In genomic region chr17:75350706-75351105, GRCh38 we compare ENCODE assay signal across 21 cellular contexts. TPM values are rescaled to one million over a fixed set of nuclear protein-coding genes. Genes with fewer than 3 reads are reported as not detected.
DNase-seq lines count a peak whose midpoint lies in the region; ATAC-seq lines count a peak whose summit lies in the region.
"Had no signal": no experiment of that assay in that cellular context is flagged by ENCODE, and none has a peak within 500 bp of the region (broad histone marks: within the 10 kb centered on the region; RNA-seq: fewer than 3 reads in every experiment).

No MANE protein-coding gene starts in this region.

- DNase-seq in stimulated activated naive CD8-positive, alpha-beta T cell treated with anti-CD3 and anti-CD28 coated beads, Interleukin-15, Interleukin-2, amounts not matched to agents 100 U/mL and 50 U/mL, for 24 hours = no peak
- DNase-seq in naive thymus-derived CD4-positive, alpha-beta T cell = no peak
- DNase-seq in posterior cingulate gyrus (no peak), OCI-M1 (lab: John Stamatoyannopoulos, UW) (no peak)
- DNase-seq in effector CD8-positive, alpha-beta T cell (lab: John Stamatoyannopoulos, UW) = no peak
- no peak for DNase-seq in activated CD4-positive, alpha-beta T cell treated with anti-CD3 and anti-CD28 coated beads, Interleukin-2, amount 50 U/mL, for 4 hours
- DNase-seq: activated CD4-positive, CD25-positive, alpha-beta regulatory T cell; activated gamma-delta T cell treated with Interleukin-2 at 50 U/mL for 16 hours; brain microvascular endothelial cell; dermis blood vessel endothelial cell; erythroblast; GDM1; IMR-90; left ventricle myocardium superior; NCI-H2029; uterus had no signal

- no peak overlapping the region for H3K4me3 ChIP-seq in naive thymus-derived CD4-positive, alpha-beta T cell (ENCODE audit: low read length)
- H3K4me3 ChIP-seq: gastroesophageal sphincter, uterus had no signal

- intact Hi-C loops in naive thymus-derived CD4-positive, alpha-beta T cell (cut with micrococcal nuclease) = no loop called here
- intact Hi-C loops in posterior cingulate gyrus (cut with DNase I) = no loop called here

- H3K27ac ChIP-seq in naive thymus-derived CD4-positive, alpha-beta T cell (ENCODE audit: low read depth, low read length) = no peak overlapping the region
- H3K27ac ChIP-seq: brain microvascular endothelial cell, gastroesophageal sphincter, uterus had no signal

- peak overlapping the region; percentile 60 for H3K27ac Mint-ChIP-seq in stimulated activated naive CD8-positive, alpha-beta T cell treated with anti-CD3 and anti-CD28 coated beads, Interleukin-15, Interleukin-2, amounts not matched to agents 100 ng/mL and 50 ng/mL, for 24 hours
- peak overlapping the region; percentile 69 for H3K27ac Mint-ChIP-seq in activated T-helper 17 cell treated with anti-CD3 and anti-CD28 coated beads, Interleukin-2, amount 50 U/mL, for 72 hours
- peak overlapping the region in 8 of 9 donors; percentile 17 to 93 (median 82) for H3K27ac Mint-ChIP-seq in naive thymus-derived CD4-positive, alpha-beta T cell
- H3K27ac Mint-ChIP-seq: T-helper 1 cell treated with Interleukin-12 subunit alpha and Interleukin-12 subunit beta and Interleukin-4 antibody, amounts not matched to agents 30 μg/mL and 1 μg/mL, for 36 hours had no signal

- H3K9me3 Mint-ChIP-seq in stimulated activated naive CD8-positive, alpha-beta T cell treated with anti-CD3 and anti-CD28 coated beads, Interleukin-15, Interleukin-2, amounts not matched to agents 100 ng/mL and 50 ng/mL, for 24 hours = no peaks in the 10 kb centered on the region
- H3K9me3 Mint-ChIP-seq in activated T-helper 17 cell treated with anti-CD3 and anti-CD28 coated beads, Interleukin-2, amount 50 U/mL, for 72 hours = no peaks in the 10 kb centered on the region
- H3K9me3 Mint-ChIP-seq in naive thymus-derived CD4-positive, alpha-beta T cell = no peaks in the 10 kb centered on the region
- H3K9me3 Mint-ChIP-seq: T-helper 1 cell treated with Interleukin-12 subunit alpha and Interleukin-12 subunit beta and Interleukin-4 antibody, amounts not matched to agents 30 μg/mL and 1 μg/mL, for 36 hours had no signal

- H3K4me3 Mint-ChIP-seq in stimulated activated naive CD8-positive, alpha-beta T cell treated with anti-CD3 and anti-CD28 coated beads, Interleukin-15, Interleukin-2, amounts not matched to agents 100 ng/mL and 50 ng/mL, for 24 hours = no peak overlapping the region
- no peak overlapping the region for H3K4me3 Mint-ChIP-seq in activated T-helper 17 cell treated with anti-CD3 and anti-CD28 coated beads, Interleukin-2, amount 50 U/mL, for 72 hours
- H3K4me3 Mint-ChIP-seq in naive thymus-derived CD4-positive, alpha-beta T cell = peak overlapping the region in 5 of 10 donors; percentile 8 to 71 (median 52)
- H3K4me3 Mint-ChIP-seq: T-helper 1 cell treated with Interleukin-12 subunit alpha and Interleukin-12 subunit beta and Interleukin-4 antibody, amounts not matched to agents 30 μg/mL and 1 μg/mL, for 36 hours had no signal

- CTCF ChIA-PET in naive thymus-derived CD4-positive, alpha-beta T cell (lab: Charles Lee) = interaction anchor here (0.7 to 1.0 kb wide), 2 partner anchors 12 to 15 kb away, joined by 3 read pairs; no protein-coding TSS in a partner anchor

- no peaks in the 10 kb centered on the region for H3K36me3 ChIP-seq in naive thymus-derived CD4-positive, alpha-beta T cell (ENCODE audit: control insufficient read depth in 2 of 3, insufficient read depth in 3 of 3, low read length in 3 of 3)
- H3K36me3 ChIP-seq: brain microvascular endothelial cell, gastroesophageal sphincter, uterus had no signal

- peaks cover 84% of the 10 kb centered on the region for H3K4me1 Mint-ChIP-seq in stimulated activated naive CD8-positive, alpha-beta T cell treated with anti-CD3 and anti-CD28 coated beads, Interleukin-15, Interleukin-2, amounts not matched to agents 100 ng/mL and 50 ng/mL, for 24 hours (ENCODE audit: low read depth)
- H3K4me1 Mint-ChIP-seq in activated T-helper 17 cell treated with anti-CD3 and anti-CD28 coated beads, Interleukin-2, amount 50 U/mL, for 72 hours = peaks cover 43% of the 10 kb centered on the region
- peaks cover 55 to 93% (median 74%) of the 10 kb centered on the region in 7 donors for H3K4me1 Mint-ChIP-seq in naive thymus-derived CD4-positive, alpha-beta T cell

- H3K36me3 Mint-ChIP-seq in stimulated activated naive CD8-positive, alpha-beta T cell treated with anti-CD3 and anti-CD28 coated beads, Interleukin-15, Interleukin-2, amounts not matched to agents 100 ng/mL and 50 ng/mL, for 24 hours (ENCODE audit: low read depth) = peaks cover 10% of the 10 kb centered on the region
- H3K36me3 Mint-ChIP-seq in activated T-helper 17 cell treated with anti-CD3 and anti-CD28 coated beads, Interleukin-2, amount 50 U/mL, for 72 hours (ENCODE audit: low read depth) = peaks cover 14% of the 10 kb centered on the region
- peaks cover 0 to 13% (median 6%) of the 10 kb centered on the region in 5 donors for H3K36me3 Mint-ChIP-seq in naive thymus-derived CD4-positive, alpha-beta T cell

- no peaks in the 10 kb centered on the region for H3K9me3 ChIP-seq in naive thymus-derived CD4-positive, alpha-beta T cell (ENCODE audit: control insufficient read depth in 2 of 3, low read length in 3 of 3)
- H3K9me3 ChIP-seq: gastroesophageal sphincter, uterus had no signal

- ATAC-seq in stimulated activated naive CD8-positive, alpha-beta T cell treated with anti-CD3 and anti-CD28 coated beads, Interleukin-15, Interleukin-2, amounts not matched to agents 100 U/mL and 50 U/mL, for 24 hours = no peak
- no peak for ATAC-seq in activated T-helper 17 cell treated with anti-CD3 and anti-CD28 coated beads, Interleukin-2, amount 50 U/mL, for 72 hours (replicated peaks)
- no peak for ATAC-seq in naive thymus-derived CD4-positive, alpha-beta T cell
- ATAC-seq: gastroesophageal sphincter, left ventricle myocardium superior, Right ventricle myocardium inferior had no signal

- H3K27me3 Mint-ChIP-seq in stimulated activated naive CD8-positive, alpha-beta T cell treated with anti-CD3 and anti-CD28 coated beads, Interleukin-15, Interleukin-2, amounts not matched to agents 100 ng/mL and 50 ng/mL, for 24 hours = no peaks in the 10 kb centered on the region
- H3K27me3 Mint-ChIP-seq in activated T-helper 17 cell treated with anti-CD3 and anti-CD28 coated beads, Interleukin-2, amount 50 U/mL, for 72 hours = no peaks in the 10 kb centered on the region
- no peaks in the 10 kb centered on the region for H3K27me3 Mint-ChIP-seq in naive thymus-derived CD4-positive, alpha-beta T cell

- POLR2A ChIA-PET in naive thymus-derived CD4-positive, alpha-beta T cell (lab: Charles Lee) = interaction anchor here (1.1 to 2.2 kb wide), 3 partner anchors 9 to 43 kb away, joined by 5 to 9 read pairs (median 5); no protein-coding TSS in a partner anchor

- H3K4me1 ChIP-seq in naive thymus-derived CD4-positive, alpha-beta T cell (ENCODE audit: control insufficient read depth in 2 of 2, insufficient read depth in 2 of 2, low read length in 2 of 2) = peaks cover 36 to 49% of the 10 kb centered on the region in 2 donors

- no peaks in the 10 kb centered on the region for H3K27me3 ChIP-seq in naive thymus-derived CD4-positive, alpha-beta T cell (ENCODE audit: control insufficient read depth in 2 of 2, insufficient read depth in 2 of 2, low read length in 2 of 2)
- H3K27me3 ChIP-seq: brain microvascular endothelial cell, gastroesophageal sphincter, uterus had no signal

RNA-seq across cellular contexts. Expression of gene GRB2, which starts 54.8 kb away (rescaled TPM):
- 100 to 1,000 TPM; 141 to 163 TPM for total RNA-seq in activated T-helper 17 cell treated with anti-CD3 and anti-CD28 coated beads, Interleukin-2, amount 50 U/mL, for 72 hours
- 100 to 1,000 TPM; 112 to 167 (median 139) TPM for total RNA-seq in naive thymus-derived CD4-positive, alpha-beta T cell
- polyA plus RNA-seq in naive thymus-derived CD4-positive, alpha-beta T cell = 100 to 1,000 TPM; 151 to 165 TPM
